In the genomic region with DNA sequence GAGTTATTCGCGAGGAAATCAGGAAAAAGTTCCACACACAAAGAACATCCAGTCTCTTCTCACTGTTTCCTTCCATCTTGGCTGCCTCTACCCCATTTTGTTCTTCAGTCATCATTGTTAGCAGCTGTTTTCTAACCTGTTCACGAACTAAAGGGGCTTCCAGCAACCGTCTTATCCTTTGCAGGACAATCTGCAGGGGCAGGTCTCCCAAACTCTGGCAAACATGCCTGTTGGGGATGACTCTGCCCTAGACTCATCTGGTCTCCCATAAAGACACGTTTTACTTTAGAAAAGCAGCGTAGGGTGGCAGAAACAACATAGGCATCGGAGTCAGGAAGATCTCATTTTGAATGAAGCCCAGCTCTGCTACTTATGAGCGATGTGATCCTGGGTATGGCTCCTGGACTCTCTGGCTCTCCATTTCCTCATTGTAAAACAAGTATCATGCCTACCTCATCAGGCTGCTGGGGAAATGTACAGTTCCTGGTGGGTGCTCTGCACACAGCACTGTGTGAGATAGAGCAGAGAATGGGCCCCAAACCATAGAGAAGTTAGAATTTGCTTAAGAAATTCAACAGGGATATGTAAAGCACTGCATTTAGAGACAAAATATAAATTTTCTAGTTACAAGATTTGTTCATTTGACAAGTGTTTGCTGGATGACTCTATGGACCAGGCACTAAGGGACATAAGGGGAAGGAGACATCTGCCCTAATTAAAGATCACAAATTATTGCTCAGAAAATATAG, we compare ENCODE assay signal across 17 cellular contexts. TPM values are rescaled to one million over a fixed set of nuclear protein-coding genes. Genes with fewer than 3 reads are reported as not detected.
DNase-seq lines count a peak whose midpoint lies in the region; ATAC-seq, FAIRE-seq and TF ChIP-seq lines count a peak whose summit lies in the region.
"Had no signal": no experiment of that assay in that cellular context is flagged by ENCODE, and none has a peak within 500 bp of the region (broad histone marks: within the 10 kb centered on the region; RNA-seq: fewer than 3 reads in every experiment).

No MANE protein-coding gene starts in this region.

- TF ChIP-seq RAD21 in H1 (IDR thresholded peaks at IDR 0.05 in 1 of 2, conservative IDR thresholded peaks at IDR 0.05 in 1 of 2; ENCODE audit: low read depth in 2 of 2, low read length in 2 of 2), result no peak

- ATAC-seq in GM21576 (IDR thresholded peaks at IDR 0.05; ENCODE audit: unreplicated experiment), result no peak
- ATAC-seq: HCT116 had no signal

- no peak for TF ChIP-seq EP300 in H1 (IDR thresholded peaks at IDR 0.05; ENCODE audit: borderline replicate concordance in 1 of 2, low read depth in 2 of 2, low read length in 2 of 2)

- H3K27ac Mint-ChIP-seq in activated naive CD4-positive, alpha-beta T cell treated with anti-CD3 and anti-CD28 coated beads, Interleukin-2, amount 50 U/mL, for 24 hours, result peak overlapping the region; percentile 76
- no peak overlapping the region for H3K27ac Mint-ChIP-seq in neural progenitor cell
- H3K27ac Mint-ChIP-seq: CD4-positive, CD25-positive, alpha-beta regulatory T cell had no signal

- peaks cover 25% of the 10 kb centered on the region for H3K4me1 ChIP-seq in Karpas-422 (ENCODE audit: low read length)
- peaks cover 3 to 18% (median 7%) of the 10 kb centered on the region in 4 experiments for H3K4me1 ChIP-seq in H1 (replicated peaks in 1 of 4; ENCODE audit: control insufficient read depth in 3 of 4, insufficient read depth in 4 of 4, low read length in 3 of 4)
- H3K4me1 ChIP-seq in neural progenitor cell, result peaks cover 25% of the 10 kb centered on the region

- no peak overlapping the region for H4K8ac ChIP-seq in H1 (ENCODE audit: extremely low read depth, insufficient read depth, low read length)

- no peak overlapping the region for H3K27ac ChIP-seq in Karpas-422 (ENCODE audit: low read length)
- no peak overlapping the region for H3K27ac ChIP-seq in H1 (ENCODE audit: low read depth, low read length)
- H3K27ac ChIP-seq in neural progenitor cell, result no peak overlapping the region
- H3K27ac ChIP-seq: BLaER1, HL-60 had no signal

- H3K14ac ChIP-seq in H1 (ENCODE audit: insufficient read length), result no peak overlapping the region

- H3K23ac ChIP-seq in H1 (ENCODE audit: insufficient read length), result no peak overlapping the region

- no peak for FAIRE-seq in H1 (lab: Jason Lieb, UNC)
- FAIRE-seq: GM18507 had no signal

- H3K9me3 ChIP-seq in Karpas-422 (ENCODE audit: low read length), result no peaks in the 10 kb centered on the region
- H3K9me3 ChIP-seq in H1 (ENCODE audit: insufficient read depth in 2 of 2, low read depth in 1 of 2, low read length in 1 of 2), result no peaks in the 10 kb centered on the region
- no peaks in the 10 kb centered on the region for H3K9me3 ChIP-seq in neural progenitor cell (ENCODE audit: low read depth)

- H2AFZ ChIP-seq in Karpas-422 (ENCODE audit: low read length) (no peak overlapping the region), H1 (ENCODE audit: low read length) (no peak overlapping the region), neural progenitor cell (replicated peaks) (no peak overlapping the region)

- no peak overlapping the region for H3K4me3 Mint-ChIP-seq in activated naive CD4-positive, alpha-beta T cell treated with anti-CD3 and anti-CD28 coated beads, Interleukin-2, amount 50 U/mL, for 24 hours
- peak overlapping the region; percentile 0 for H3K4me3 Mint-ChIP-seq in neural progenitor cell
- H3K4me3 Mint-ChIP-seq: CD4-positive, CD25-positive, alpha-beta regulatory T cell had no signal

- H3K79me2 ChIP-seq in Karpas-422 (ENCODE audit: low read length), result no peaks in the 10 kb centered on the region
- no peaks in the 10 kb centered on the region for H3K79me2 ChIP-seq in H1 (ENCODE audit: control insufficient read depth in 1 of 2, insufficient read depth in 2 of 2, low read length in 2 of 2)
- no peaks in the 10 kb centered on the region for H3K79me2 ChIP-seq in neural progenitor cell (ENCODE audit: low read depth)

- WGBS in H1 (ENCODE audit: extremely low coverage in 1 of 2, insufficient coverage in 1 of 2, insufficient read length in 1 of 2, insufficient replicate concordance in 2 of 2, low coverage in 1 of 2, low lambda C conversion rate in 2 of 2, missing lambda C conversion rate in 1 of 2), 2 experiments, result 17% methylated on average over 8 of the region's 8 CpGs; no CpG with 5 or more reads in 1 of the 2 experiments

- H3K4me3 ChIP-seq in Karpas-422 (ENCODE audit: low read length) (no peak overlapping the region), H1 (ENCODE audit: extremely low read depth in 1 of 4, insufficient read depth in 2 of 4, low read depth in 3 of 4, low read length in 4 of 4) (no peak overlapping the region), neural progenitor cell (no peak overlapping the region)
- H3K4me3 ChIP-seq: BLaER1 had no signal

- H3K4me1 Mint-ChIP-seq in activated naive CD4-positive, alpha-beta T cell treated with anti-CD3 and anti-CD28 coated beads, Interleukin-2, amount 50 U/mL, for 24 hours, result peaks cover 24% of the 10 kb centered on the region
- peaks cover 44% of the 10 kb centered on the region for H3K4me1 Mint-ChIP-seq in neural progenitor cell

- H3K9me2 ChIP-seq in Karpas-422 (replicated peaks; ENCODE audit: insufficient read depth, low read length), result no peaks in the 10 kb centered on the region

- H2BK12ac ChIP-seq in H1 (ENCODE audit: low read depth, low read length), result no peak overlapping the region

- H3K27me3 ChIP-seq in Karpas-422 (ENCODE audit: low read length), result no peaks in the 10 kb centered on the region
- peaks cover 59 to 89% (median 80%) of the 10 kb centered on the region in 4 experiments for H3K27me3 ChIP-seq in H1 (replicated peaks in 1 of 4; ENCODE audit: control insufficient read depth in 3 of 4, extremely low read depth in 1 of 4, insufficient read depth in 3 of 4, low read length in 3 of 4)
- H3K27me3 ChIP-seq in neural progenitor cell, result peaks cover 98% of the 10 kb centered on the region

- DNase-seq in activated naive CD4-positive, alpha-beta T cell (lab: John Stamatoyannopoulos, UW), result no peak
- peak; percentile 69 for DNase-seq in Karpas-422
- no peak for DNase-seq in H1 (ENCODE audit: low read depth in 1 of 2, low spot score in 2 of 2)
- no peak for DNase-seq in neural progenitor cell (ENCODE audit: low spot score)
- no peak for DNase-seq in NCI-H1436 (lab: John Stamatoyannopoulos, UW)
- no peak for DNase-seq in kidney tubule cell (ENCODE audit: low spot score)
- DNase-seq: 8988T; AML-193; CD4-positive, CD25-positive, alpha-beta regulatory T cell; DMS53 had no signal

- H3K27me3 Mint-ChIP-seq in activated naive CD4-positive, alpha-beta T cell treated with anti-CD3 and anti-CD28 coated beads, Interleukin-2, amount 50 U/mL, for 24 hours, result peaks cover 61% of the 10 kb centered on the region
- H3K27me3 Mint-ChIP-seq in neural progenitor cell (ENCODE audit: insufficient read depth, low read depth), result peaks cover 74% of the 10 kb centered on the region

- no peak overlapping the region for H2BK20ac ChIP-seq in H1 (ENCODE audit: low read length)

- H3K56ac ChIP-seq in H1 (replicated peaks; ENCODE audit: insufficient read length, low read depth, low read length), result no peak overlapping the region

- H4K91ac ChIP-seq in H1 (replicated peaks; ENCODE audit: insufficient read length, low read length), result no peak overlapping the region

- H4K20me1 ChIP-seq in Karpas-422 (ENCODE audit: insufficient read depth, low read depth, low read length), result no peaks in the 10 kb centered on the region
- H4K20me1 ChIP-seq in H1 (replicated peaks in 1 of 2; ENCODE audit: control insufficient read depth in 1 of 2, insufficient read depth in 2 of 2, low read length in 2 of 2), result peaks cover 2 to 6% of the 10 kb centered on the region in 2 experiments
- H4K20me1 ChIP-seq in neural progenitor cell (ENCODE audit: low read depth), result peaks cover 82% of the 10 kb centered on the region

- CTCF ChIA-PET in H1 (lab: Charles Lee; ENCODE audit: partially characterized antibody), result interaction anchor here (0.8 to 5.4 kb wide), 14 partner anchors 8 to 168 kb away, joined by 3 to 185 read pairs (median 12); no protein-coding TSS in a partner anchor

- H3K4me2 ChIP-seq in Karpas-422 (ENCODE audit: low read depth, low read length, poor library complexity, severe bottlenecking) (peak overlapping the region; percentile 38), H1 (ENCODE audit: insufficient read depth in 1 of 2, low read depth in 2 of 2, low read length in 2 of 2) (peak overlapping the region in 1 of 2 experiments; percentile 54; a peak in 1 of 4 replicates), neural progenitor cell (peak overlapping the region; percentile 70)
- H3K4me2 ChIP-seq: BLaER1 had no signal

- no peaks in the 10 kb centered on the region for H3K9me3 Mint-ChIP-seq in activated naive CD4-positive, alpha-beta T cell treated with anti-CD3 and anti-CD28 coated beads, Interleukin-2, amount 50 U/mL, for 24 hours
- no peaks in the 10 kb centered on the region for H3K9me3 Mint-ChIP-seq in neural progenitor cell

- no peaks in the 10 kb centered on the region for H3K36me3 Mint-ChIP-seq in activated naive CD4-positive, alpha-beta T cell treated with anti-CD3 and anti-CD28 coated beads, Interleukin-2, amount 50 U/mL, for 24 hours
- no peaks in the 10 kb centered on the region for H3K36me3 Mint-ChIP-seq in neural progenitor cell
- H3K36me3 Mint-ChIP-seq: CD4-positive, CD25-positive, alpha-beta regulatory T cell; IgD-negative memory B cell had no signal

- H3F3A ChIP-seq in neural progenitor cell (ENCODE audit: low read depth), result peaks cover 50% of the 10 kb centered on the region

- no peak overlapping the region for H2BK15ac ChIP-seq in H1 (ENCODE audit: low read length)

- no peak overlapping the region for H3K4ac ChIP-seq in H1 (replicated peaks; ENCODE audit: insufficient read length, low read depth, low read length)

- H3K23me2 ChIP-seq in H1 (ENCODE audit: low read depth, low read length), result peaks cover 6% of the 10 kb centered on the region; the same call in 1 of the 2 replicates

- POLR2A ChIA-PET in H1 (lab: Charles Lee; ENCODE audit: partially characterized antibody), result interaction anchor here (1.0 to 3.9 kb wide), 5 partner anchors 11 to 60 kb away, joined by 3 to 23 read pairs (median 7); no protein-coding TSS in a partner anchor

- TF ChIP-seq CTCF in H1 (IDR thresholded peaks at IDR 0.05; ENCODE audit: control extremely low read depth in 1 of 3, insufficient read depth in 1 of 3, low read depth in 1 of 3, low read length in 3 of 3) (no peak), neural progenitor cell (IDR thresholded peaks at IDR 0.05) (no peak)

- no peak overlapping the region for H4K5ac ChIP-seq in H1 (ENCODE audit: insufficient read length, low read depth, low read length)

- no peak overlapping the region for H2BK120ac ChIP-seq in H1 (replicated peaks; ENCODE audit: low read depth, low read length)

- H3K9ac ChIP-seq in Karpas-422 (ENCODE audit: low read length) (peak overlapping the region; percentile 27; the same call in 1 of the 2 replicates), H1 (replicated peaks in 1 of 4; ENCODE audit: extremely low read depth in 1 of 4, low read depth in 3 of 4, low read length in 3 of 4) (no peak overlapping the region), neural progenitor cell (no peak overlapping the region)
- H3K9ac ChIP-seq: BLaER1 had no signal

- no peak overlapping the region for H2BK5ac ChIP-seq in H1 (ENCODE audit: low read depth, low read length)

- H3K36me3 ChIP-seq in Karpas-422 (ENCODE audit: insufficient read depth, low read length) (no peaks in the 10 kb centered on the region), H1 (ENCODE audit: control insufficient read depth in 2 of 4, insufficient read depth in 4 of 4, low read length in 3 of 4) (peaks cover 0 to 6% (median 0%) of the 10 kb centered on the region in 4 experiments; a peak in 1 of 8 replicates), neural progenitor cell (no peaks in the 10 kb centered on the region)
- H3K36me3 ChIP-seq: BLaER1 had no signal

- H2AK5ac ChIP-seq in H1 (ENCODE audit: low read depth, low read length), result no peak overlapping the region

- H3K18ac ChIP-seq in H1 (ENCODE audit: extremely low read depth, low read length), result no peak overlapping the region; the same call in 1 of the 2 replicates

- H3K79me1 ChIP-seq in H1 (ENCODE audit: low read depth, low read length), result no peaks in the 10 kb centered on the region

- TF ChIP-seq POLR2A in H1 (IDR thresholded peaks at IDR 0.05; ENCODE audit: control extremely low read depth in 1 of 2, low read depth in 2 of 2, low read length in 2 of 2), result no peak

RNA-seq across cellular contexts. Expression of a gene that starts 59.7 kb away (rescaled TPM):
- total RNA-seq in Karpas-422 (2014; rRNA removed; shearing (Covaris generic); ENCODE audit: low replicate concordance), result 22.3 and 24.7 TPM in 2 replicates
- 17.3 and 19.5 TPM in 2 replicates for total RNA-seq in H1 (2021; fragmentation: NEBNext Ultra II Directional; extraction: Animal tissue kit (Norgen Biotek cat#: 25700))
- 20.3 and 44.4 TPM in 2 replicates for polyA plus RNA-seq in H1 (2011; rRNA removed)
- 12.4 TPM for polyA plus RNA-seq in H1 (2011; cell fraction: cytosol; rRNA removed)
- 19.5 TPM for polyA plus RNA-seq in H1 (2011; cell fraction: nucleus; rRNA removed)
- 10.3 to 14.6 TPM (median 12.8 TPM) in 4 replicates for polyA plus RNA-seq in H1 (2012, experiment 1 of 2)
- 8.1 TPM for polyA plus RNA-seq in H1 (2012, experiment 2 of 2)
- polyA plus RNA-seq in H1 (2013, experiment 1 of 2), result 9.1 TPM
- polyA plus RNA-seq in H1 (2013, experiment 2 of 2), result 8.8 TPM
- 6.7 and 7.7 TPM in 2 replicates for polyA minus RNA-seq in H1 (2011; rRNA and poly(A)+ RNA removed)
- 14.5 TPM for polyA minus RNA-seq in H1 (2011; cell fraction: cytosol; rRNA and poly(A)+ RNA removed)
- polyA minus RNA-seq in H1 (2011; cell fraction: nucleus; rRNA and poly(A)+ RNA removed), result 9.3 TPM
- 1.8 and 7.1 TPM in 2 replicates for total RNA-seq in neural progenitor cell (ENCODE audit: low replicate concordance)
